16 cellular contexts compared by ENCODE assay signal in the genomic region with DNA sequence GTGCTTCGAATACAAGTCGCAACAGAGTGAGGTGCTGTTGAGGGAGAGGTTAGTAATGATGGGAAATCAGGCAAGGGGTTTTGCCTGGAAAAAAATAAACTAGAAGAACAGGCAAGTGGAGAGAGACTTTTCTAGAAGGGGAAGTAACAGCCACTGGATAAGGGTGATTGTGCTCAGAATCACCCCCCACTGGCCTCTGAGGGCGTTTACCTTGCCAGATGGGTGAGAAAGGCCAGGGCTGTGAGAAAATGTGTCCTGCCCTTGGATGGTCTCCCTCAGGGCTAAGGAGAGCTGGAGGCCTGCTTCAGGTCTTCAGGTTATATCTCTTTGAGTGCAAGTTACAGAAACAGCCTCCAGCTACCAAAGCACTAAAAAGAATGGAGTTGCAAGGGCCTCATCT.
"Had no signal": no experiment of that assay in that cellular context is flagged by ENCODE, and none has a peak within 500 bp of the region (broad histone marks: within the 10 kb centered on the region; RNA-seq: fewer than 3 reads in every experiment).

No MANE protein-coding gene starts in this region.

- H3K9me3 ChIP-seq: stomach, thoracic aorta, transverse colon had no signal

- FAIRE-seq: urothelium cell line had no signal

- H3K27me3 ChIP-seq: foreskin keratinocyte, hepatocyte, stomach, transverse colon had no signal

- H3K36me3 ChIP-seq: stomach, thoracic aorta, transverse colon had no signal

- H3K4me3 ChIP-seq: hepatocyte, stomach, thoracic aorta, transverse colon had no signal

- H3K4me3 Mint-ChIP-seq: naive thymus-derived CD8-positive, alpha-beta T cell; neural crest cell had no signal

- ATAC-seq: foreskin keratinocyte; naive thymus-derived CD8-positive, alpha-beta T cell; sciatic nerve had no signal

- H3K4me1 ChIP-seq: foreskin keratinocyte had no signal

- H3K4me1 Mint-ChIP-seq: naive thymus-derived CD8-positive, alpha-beta T cell had no signal

- H3K27ac Mint-ChIP-seq: naive thymus-derived CD8-positive, alpha-beta T cell had no signal

- H3K27ac ChIP-seq: foreskin keratinocyte, hepatocyte, stomach, thoracic aorta, transverse colon had no signal

- H3K79me2 ChIP-seq: hepatocyte had no signal

- H3K9me3 Mint-ChIP-seq: naive thymus-derived CD8-positive, alpha-beta T cell; neural crest cell had no signal

- DNase-seq: effector memory CD4-positive, alpha-beta T cell; foreskin keratinocyte; head of caudate nucleus; naive thymus-derived CD8-positive, alpha-beta T cell; posterior cingulate gyrus; stimulated activated CD4-positive, alpha-beta T cell treated with anti-CD3 and anti-CD28 coated beads, Interleukin-2, amount 100 ng/mL, for 24 hours; stimulated activated CD4-positive, alpha-beta T cell treated with anti-CD3 and anti-CD28 coated beads, Interleukin-4, amount 100 ng/mL, for 4 hours; stimulated activated naive CD4-positive, alpha-beta T cell; stomach; substantia nigra; transverse colon had no signal

- H2AFZ ChIP-seq: hepatocyte had no signal

- H3K36me3 Mint-ChIP-seq: naive thymus-derived CD8-positive, alpha-beta T cell had no signal
